ENCODE assay signal across 13 cellular contexts in the genomic region with DNA sequence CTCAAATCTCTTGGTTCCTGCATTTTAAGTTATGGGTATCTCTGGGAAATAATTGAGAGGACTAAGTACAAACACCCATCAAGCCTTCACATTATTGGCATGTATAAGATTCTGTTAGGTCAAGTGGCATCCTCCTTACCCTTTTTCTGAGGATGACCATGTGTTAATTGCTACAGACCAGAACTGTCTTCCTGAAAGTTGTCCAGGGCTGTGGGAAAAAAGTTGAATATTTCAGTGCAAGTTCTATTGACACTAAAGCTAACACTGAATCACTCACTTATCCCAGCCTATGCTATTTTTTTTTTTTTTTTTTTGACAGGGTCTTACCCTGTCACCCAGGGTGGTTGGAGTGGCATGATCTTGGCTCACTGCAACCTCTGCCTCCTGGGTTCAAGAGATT.
DNase-seq lines count a peak whose midpoint lies in the region; TF ChIP-seq lines count a peak whose summit lies in the region.
"Had no signal": no experiment of that assay in that cellular context is flagged by ENCODE, and none has a peak within 500 bp of the region (broad histone marks: within the 10 kb centered on the region; RNA-seq: fewer than 3 reads in every experiment).

No MANE protein-coding gene starts in this region.

- TF ChIP-seq CTCF in choroid plexus epithelial cell (conservative IDR thresholded peaks at IDR 0.05; ENCODE audit: low read depth, low read length) (no peak), osteoblast (IDR thresholded peaks at IDR 0.05; ENCODE audit: extremely low read depth, low read depth, low read length) (no peak)

- H3K9ac ChIP-seq in BLaER1 = no peak overlapping the region

- H3K4me1 ChIP-seq in BLaER1 (peaks cover 96% of the 10 kb centered on the region), osteoblast (ENCODE audit: insufficient read depth, low read length) (peaks cover 97% of the 10 kb centered on the region)

- H3K79me2 ChIP-seq in osteoblast (ENCODE audit: insufficient read depth, low read length) = peaks cover 31% of the 10 kb centered on the region

- H2AFZ ChIP-seq in osteoblast (ENCODE audit: low read length) = no peak overlapping the region

- DNase-seq in LHCN-M2 (ENCODE audit: low read depth) = peak; percentile 67
- DNase-seq in choroid plexus epithelial cell (ENCODE audit: low read depth) = peak; percentile 66
- no peak for DNase-seq in osteoblast (ENCODE audit: insufficient read length, low spot score, missing footprints)
- no peak for DNase-seq in kidney glomerular epithelial cell (lab: John Stamatoyannopoulos, UW)
- DNase-seq in NCI-H774 (lab: John Stamatoyannopoulos, UW) = no peak
- no peak for DNase-seq in T-helper 2 cell
- no peak for DNase-seq in central memory CD4-positive, alpha-beta T cell
- DNase-seq: DMS79; NCI-H2107; ovary; stimulated activated CD4-positive, alpha-beta T cell treated with anti-CD3 and anti-CD28 coated beads, Interleukin-12 subunit alpha, Interleukin-12 subunit beta, amount 100 ng/mL, for 4 hours had no signal

- H4K20me1 ChIP-seq in BLaER1 = no peaks in the 10 kb centered on the region
- no peaks in the 10 kb centered on the region for H4K20me1 ChIP-seq in osteoblast (ENCODE audit: insufficient read depth, low read length)

- H3K4me2 ChIP-seq in BLaER1 = peak overlapping the region; percentile 47
- peak overlapping the region; percentile 14 for H3K4me2 ChIP-seq in osteoblast (ENCODE audit: insufficient read depth, low read length)

- H3K27me3 ChIP-seq in BLaER1 (no peaks in the 10 kb centered on the region), osteoblast (ENCODE audit: insufficient read depth, low read length) (no peaks in the 10 kb centered on the region)
- H3K27me3 ChIP-seq: ovary had no signal

- no peaks in the 10 kb centered on the region for H3K36me3 ChIP-seq in BLaER1
- no peaks in the 10 kb centered on the region for H3K36me3 ChIP-seq in osteoblast (ENCODE audit: insufficient read depth, low read length)
- H3K36me3 ChIP-seq: ovary, tibial nerve had no signal

- no peak overlapping the region for H3K4me3 ChIP-seq in BLaER1
- H3K4me3 ChIP-seq in choroid plexus epithelial cell (ENCODE audit: low read depth, low read length) = no peak overlapping the region
- H3K4me3 ChIP-seq in osteoblast (ENCODE audit: insufficient read depth, low read length) = no peak overlapping the region
- H3K4me3 ChIP-seq: ovary, tibial nerve had no signal

- no peaks in the 10 kb centered on the region for H3K9me3 ChIP-seq in BLaER1
- no peaks in the 10 kb centered on the region for H3K9me3 ChIP-seq in osteoblast (ENCODE audit: low read depth, low read length)
- H3K9me3 ChIP-seq: ovary, tibial nerve had no signal

- H3K27ac ChIP-seq in BLaER1 = peak overlapping the region; percentile 83
- H3K27ac ChIP-seq in osteoblast (ENCODE audit: low read depth, low read length) = peak overlapping the region; percentile 97
- H3K27ac ChIP-seq: ovary had no signal

Comparison
In these comparisons a context has a peak if more than half of its experiments do, and no peak if none do; other contexts are left out.
1. DNase-seq: peak in LHCN-M2 (single experiment) and choroid plexus epithelial cell (single experiment); none in osteoblast (single experiment), kidney glomerular epithelial cell (single experiment), NCI-H774 (single experiment), T-helper 2 cell (0 of 5) and central memory CD4-positive, alpha-beta T cell (single experiment).